Comparison of ENCODE assay signal across 8 cellular contexts in genomic region chr17:58960068-58960467, GRCh38.
DNase-seq lines count a peak whose midpoint lies in the region; ATAC-seq and TF ChIP-seq lines count a peak whose summit lies in the region.

No MANE protein-coding gene starts in this region.

- peak; percentile 62 for ATAC-seq in upper lobe of right lung
- no peak for ATAC-seq in HG02571 (IDR thresholded peaks at IDR 0.05; ENCODE audit: unreplicated experiment)
- ATAC-seq in gastrocnemius medialis = no peak

- H3K27me3 ChIP-seq in upper lobe of right lung (no peaks in the 10 kb centered on the region), gastrocnemius medialis (no peaks in the 10 kb centered on the region)

- H3K9me3 Mint-ChIP-seq in activated naive CD4-positive, alpha-beta T cell treated with anti-CD3 and anti-CD28 coated beads for 36 hours = no peaks in the 10 kb centered on the region

- intact Hi-C loops in activated naive CD4-positive, alpha-beta T cell treated with anti-CD3 and anti-CD28 coated beads for 36 hours (cut with micrococcal nuclease) = loop anchor here (1.0 kb wide), 1 partner anchor 45 kb away; no protein-coding TSS in a partner anchor
- intact Hi-C loops in upper lobe of right lung (cut with DNase I) = no loop called here
- intact Hi-C loops in gastrocnemius medialis (cut with DNase I; ENCODE audit: low total_unique reads) = no loop called here

- no peak for TF ChIP-seq POLR2A in gastrocnemius medialis (IDR thresholded peaks at IDR 0.05)

- in situ Hi-C loops in gastrocnemius medialis (cut with MboI; ENCODE audit: low sequenced_read_pairs in 4 of 4) = no loop called here

- no peak overlapping the region for H3K27ac Mint-ChIP-seq in activated naive CD4-positive, alpha-beta T cell treated with anti-CD3 and anti-CD28 coated beads for 36 hours

- no peaks in the 10 kb centered on the region for H3K36me3 ChIP-seq in upper lobe of right lung
- H3K36me3 ChIP-seq in gastrocnemius medialis = no peaks in the 10 kb centered on the region

- H3K36me3 Mint-ChIP-seq in activated naive CD4-positive, alpha-beta T cell treated with anti-CD3 and anti-CD28 coated beads for 36 hours (ENCODE audit: low read depth) = no peaks in the 10 kb centered on the region

- H3K27me3 Mint-ChIP-seq in activated naive CD4-positive, alpha-beta T cell treated with anti-CD3 and anti-CD28 coated beads for 36 hours (ENCODE audit: low read depth) = no peaks in the 10 kb centered on the region

- peak; percentile 13 for DNase-seq in activated naive CD4-positive, alpha-beta T cell treated with anti-CD3 and anti-CD28 coated beads for 36 hours
- no peak for DNase-seq in activated naive CD4-positive, alpha-beta T cell treated with Interleukin-2 at 50 U/mL for 16 hours
- DNase-seq in NCI-H748 treated with DMSO at 0.1 percent for 48 hours (lab: John Stamatoyannopoulos, UW) (peak; percentile 38), fibroblast of peridontal ligament (ENCODE audit: extremely low read depth) (peak; percentile 94), upper lobe of right lung (no peak), gastrocnemius medialis (no peak)
- DNase-seq in stimulated activated CD4-positive, alpha-beta T cell treated with anti-CD3 and anti-CD28 coated beads, Interleukin-15, amount 100 ng/mL, for 24 hours = no peak

- H3K9me3 ChIP-seq in upper lobe of right lung (no peaks in the 10 kb centered on the region), gastrocnemius medialis (no peaks in the 10 kb centered on the region)

- H3K4me3 Mint-ChIP-seq in activated naive CD4-positive, alpha-beta T cell treated with anti-CD3 and anti-CD28 coated beads for 36 hours = no peak overlapping the region

- TF ChIP-seq CTCF in upper lobe of right lung (IDR thresholded peaks at IDR 0.05) = peak; percentile 22
- no peak for TF ChIP-seq CTCF in gastrocnemius medialis (IDR thresholded peaks at IDR 0.05 in 4 of 5, conservative IDR thresholded peaks at IDR 0.05 in 1 of 5)

- H3K4me3 ChIP-seq in upper lobe of right lung = no peak overlapping the region
- H3K4me3 ChIP-seq in gastrocnemius medialis = no peak overlapping the region

- H3K4me1 Mint-ChIP-seq in activated naive CD4-positive, alpha-beta T cell treated with anti-CD3 and anti-CD28 coated beads for 36 hours (ENCODE audit: low read depth) = no peaks in the 10 kb centered on the region

- CTCF ChIA-PET in activated naive CD4-positive, alpha-beta T cell treated with anti-CD3 and anti-CD28 coated beads for 36 hours (lab: Charles Lee) = interaction anchor here (0.8 to 1.2 kb wide), 2 partner anchors 30 to 44 kb away, joined by 5 read pairs; no protein-coding TSS in a partner anchor

- H3K4me1 ChIP-seq in upper lobe of right lung (no peaks in the 10 kb centered on the region), gastrocnemius medialis (no peaks in the 10 kb centered on the region)

- H3K27ac ChIP-seq in upper lobe of right lung (no peak overlapping the region), gastrocnemius medialis (no peak overlapping the region)

Comparison
In these comparisons a context has a peak if more than half of its experiments do, and no peak if none do; other contexts are left out.
1. DNase-seq: peak in activated naive CD4-positive, alpha-beta T cell treated with anti-CD3 and anti-CD28 coated beads for 36 hours (single experiment), NCI-H748 treated with DMSO at 0.1 percent for 48 hours (single experiment) and fibroblast of peridontal ligament (single experiment); none in activated naive CD4-positive, alpha-beta T cell treated with Interleukin-2 at 50 U/mL for 16 hours (single experiment), upper lobe of right lung (single experiment), stimulated activated CD4-positive, alpha-beta T cell treated with anti-CD3 and anti-CD28 coated beads, Interleukin-15, amount 100 ng/mL, for 24 hours (single experiment) and gastrocnemius medialis (0 of 2).